In the genomic region with DNA sequence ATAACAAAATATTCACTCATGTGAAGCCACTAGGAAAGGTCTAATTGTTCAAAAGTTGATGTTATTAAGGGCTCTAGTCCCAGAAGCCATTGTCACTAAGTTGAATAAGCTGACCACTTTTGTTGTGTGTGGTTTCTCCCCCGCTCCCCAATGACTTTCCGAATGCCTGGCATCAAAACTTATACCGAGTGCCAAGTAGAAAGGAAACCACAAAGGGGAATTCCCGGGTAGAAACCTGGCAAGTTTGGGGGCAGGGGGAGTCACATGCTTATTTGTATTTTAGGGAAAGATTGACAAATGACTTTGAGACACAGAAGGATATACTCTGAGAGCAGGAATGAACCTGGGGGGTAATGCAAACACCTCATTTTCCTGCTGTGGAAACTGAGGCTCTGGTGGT, we compare ENCODE assay signal across 9 cellular contexts.
DNase-seq lines count a peak whose midpoint lies in the region; ATAC-seq, FAIRE-seq and TF ChIP-seq lines count a peak whose summit lies in the region.
"Had no signal": no experiment of that assay in that cellular context is flagged by ENCODE, and none has a peak within 500 bp of the region (broad histone marks: within the 10 kb centered on the region; RNA-seq: fewer than 3 reads in every experiment).

No MANE protein-coding gene starts in this region.

- peak; percentile 37 to 51 for DNase-seq in stimulated activated CD4-positive, alpha-beta T cell treated with anti-CD3 and anti-CD28 coated beads, Interleukin-12 subunit alpha, Interleukin-12 subunit beta, amount 100 ng/mL, for 24 hours (ENCODE audit: low read depth in 2 of 2)
- no peak for DNase-seq in stimulated activated CD4-positive, alpha-beta T cell treated with anti-CD3 and anti-CD28 coated beads, Interleukin-12 subunit alpha, Interleukin-12 subunit beta, amount 100 ng/mL, for 4 hours
- DNase-seq in amniotic epithelial cell (ENCODE audit: low read depth), result peak; percentile 35
- DNase-seq in nephron progenitor cell, result no peak
- no peak for DNase-seq in HuH-7 (ENCODE audit: low spot score)
- DNase-seq in GM12891 (ENCODE audit: insufficient read length, low spot score), result no peak

- H3K36me3 Mint-ChIP-seq in nephron progenitor cell (ENCODE audit: low read depth), result peaks cover 5% of the 10 kb centered on the region

- no peak for FAIRE-seq in GM12891 (lab: Jason Lieb, UNC)
- FAIRE-seq: colon had no signal

- no peak for TF ChIP-seq POLR2A in GM12891 (IDR thresholded peaks at IDR 0.05; ENCODE audit: low read depth, low read length)

- H3K27ac Mint-ChIP-seq in nephron progenitor cell, result no peak overlapping the region

- H3K4me1 Mint-ChIP-seq in nephron progenitor cell, result peaks cover 78% of the 10 kb centered on the region

- H3K4me3 Mint-ChIP-seq in nephron progenitor cell, result peak overlapping the region; percentile 1

- ATAC-seq in GM18498 (IDR thresholded peaks at IDR 0.05; ENCODE audit: unreplicated experiment) (no peak), HG03439 (IDR thresholded peaks at IDR 0.05; ENCODE audit: unreplicated experiment) (no peak)

- no peak for TF ChIP-seq CTCF in nephron progenitor cell (IDR thresholded peaks at IDR 0.05)

- H3K27me3 Mint-ChIP-seq in nephron progenitor cell (ENCODE audit: low read depth, poor library complexity), result peaks cover 4% of the 10 kb centered on the region

- no peaks in the 10 kb centered on the region for H3K9me3 Mint-ChIP-seq in nephron progenitor cell

TF ChIP-seq in GM12891, 5 proteins besides CTCF, POLR2A, EP300 and RAD21:
- TF ChIP-seq SPI1 (IDR thresholded peaks at IDR 0.05; ENCODE audit: low read depth, low read length), result no peak
- TF ChIP-seq TAF1 (IDR thresholded peaks at IDR 0.05; ENCODE audit: low read depth, low read length), result no peak
- no peak for TF ChIP-seq PAX5 (IDR thresholded peaks at IDR 0.05; ENCODE audit: insufficient read depth, low read length, severe bottlenecking)
- TF ChIP-seq POLR2AphosphoS5 (IDR thresholded peaks at IDR 0.05; ENCODE audit: low read depth, low read length), result no peak
- TF ChIP-seq POU2F2 (IDR thresholded peaks at IDR 0.05; ENCODE audit: low read depth, low read length), result no peak

Comparison
In these comparisons a context has a peak if more than half of its experiments do, and no peak if none do; other contexts are left out.
1. DNase-seq: peak in stimulated activated CD4-positive, alpha-beta T cell treated with anti-CD3 and anti-CD28 coated beads, Interleukin-12 subunit alpha, Interleukin-12 subunit beta, amount 100 ng/mL, for 24 hours (2 of 2) and amniotic epithelial cell (single experiment); none in stimulated activated CD4-positive, alpha-beta T cell treated with anti-CD3 and anti-CD28 coated beads, Interleukin-12 subunit alpha, Interleukin-12 subunit beta, amount 100 ng/mL, for 4 hours (single experiment), nephron progenitor cell (single experiment), HuH-7 (single experiment) and GM12891 (single experiment).